ENCODE assay signal across 15 cellular contexts in the genomic region with DNA sequence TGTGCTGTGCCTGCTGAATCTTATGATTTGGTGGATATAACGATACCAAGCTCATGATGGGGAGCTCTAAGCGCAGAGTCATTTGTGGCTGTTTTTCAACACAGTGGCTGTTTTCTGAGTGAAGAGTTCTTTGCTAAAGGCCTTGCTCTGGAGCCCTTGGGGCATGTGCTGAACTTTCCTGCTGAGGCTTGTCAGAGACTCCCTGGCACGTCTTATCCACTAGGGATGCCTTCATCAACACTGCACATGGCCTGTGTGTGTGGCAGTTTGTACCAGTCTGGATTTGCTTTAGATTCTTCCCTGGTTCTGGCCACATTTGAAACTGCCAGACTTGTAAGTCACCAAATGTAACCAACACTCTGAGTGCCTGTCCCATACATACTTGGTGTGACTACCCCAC.
DNase-seq lines count a peak whose midpoint lies in the region; ATAC-seq, FAIRE-seq and TF ChIP-seq lines count a peak whose summit lies in the region.
"Had no signal": no experiment of that assay in that cellular context is flagged by ENCODE, and none has a peak within 500 bp of the region (broad histone marks: within the 10 kb centered on the region; RNA-seq: fewer than 3 reads in every experiment).

No MANE protein-coding gene starts in this region.

- FAIRE-seq in RCC 7860 (lab: Jason Lieb, UNC), result no peak
- FAIRE-seq: A204.1, GM12878 had no signal

- no peak for TF ChIP-seq CTCF in RWPE2 (IDR thresholded peaks at IDR 0.05; ENCODE audit: poor library complexity, severe bottlenecking)

- DNase-seq in HPDE6-E6E7 (ENCODE audit: extremely low spot score) (peak; percentile 43), RWPE2 (ENCODE audit: low spot score) (no peak), retina (peak; percentile 10), RCC 7860 (ENCODE audit: low spot score) (no peak), medulla oblongata (ENCODE audit: extremely low spot score) (no peak)
- DNase-seq: C1 segment of cervical spinal cord; Calu3; CD4-positive, alpha-beta T cell; DMS79; H7 had no signal

- no peaks in the 10 kb centered on the region for H3K9me3 ChIP-seq in RWPE2 (ENCODE audit: severe bottlenecking)

- peak; percentile 72 for ATAC-seq in RWPE2 (ENCODE audit: low read depth)
- peak; percentile 66 for ATAC-seq in esophagus mucosa
- no peak for ATAC-seq in HG03280 (IDR thresholded peaks at IDR 0.05; ENCODE audit: unreplicated experiment)
- ATAC-seq: GM12878, GM23338 had no signal

- no peaks in the 10 kb centered on the region for H3K36me3 ChIP-seq in RWPE2 (ENCODE audit: low read depth)

- H3K27ac ChIP-seq in RWPE2 (ENCODE audit: poor library complexity, severe bottlenecking), result no peak overlapping the region

- no peak overlapping the region for H3K4me3 ChIP-seq in RWPE2 (ENCODE audit: severe bottlenecking)
- H3K4me3 ChIP-seq: GM12878, GM23338 had no signal

- peaks cover 7% of the 10 kb centered on the region for H3K4me1 ChIP-seq in RWPE2 (ENCODE audit: insufficient read depth, poor library complexity, severe bottlenecking)

- no peaks in the 10 kb centered on the region for H3K27me3 ChIP-seq in RWPE2 (ENCODE audit: insufficient read depth, poor library complexity, severe bottlenecking)

Comparison
In these comparisons a context has a peak if more than half of its experiments do, and no peak if none do; other contexts are left out.
1. DNase-seq: peak in HPDE6-E6E7 (single experiment) and retina (single experiment); none in RWPE2 (single experiment), RCC 7860 (single experiment) and medulla oblongata (single experiment).